ENCODE assay signal across 9 cellular contexts in the genomic region with DNA sequence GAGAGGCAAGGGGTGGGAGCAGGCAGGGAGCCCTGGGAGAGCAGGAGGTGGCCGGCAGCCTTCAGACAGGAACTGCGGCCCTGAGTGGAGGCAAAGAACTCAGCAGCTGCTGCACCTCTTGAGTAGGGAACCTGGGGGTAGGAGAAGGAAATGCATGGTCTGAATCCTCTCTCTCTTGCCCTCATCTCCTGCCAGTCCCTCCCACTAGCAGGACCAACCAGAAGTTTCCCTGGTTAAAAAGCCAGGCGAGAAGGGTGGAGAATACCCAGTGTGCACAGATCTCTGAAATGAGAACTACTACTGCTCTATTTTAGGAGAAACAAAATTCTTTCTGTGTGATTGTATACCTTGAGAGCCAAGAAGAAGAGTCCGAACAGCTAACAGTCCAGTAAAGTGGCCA. TPM values are rescaled to one million over a fixed set of nuclear protein-coding genes. Genes with fewer than 3 reads are reported as not detected.
DNase-seq lines count a peak whose midpoint lies in the region; ATAC-seq, FAIRE-seq and TF ChIP-seq lines count a peak whose summit lies in the region.
"Had no signal": no experiment of that assay in that cellular context is flagged by ENCODE, and none has a peak within 500 bp of the region (broad histone marks: within the 10 kb centered on the region; RNA-seq: fewer than 3 reads in every experiment).

No MANE protein-coding gene starts in this region.

- H3K4me1 Mint-ChIP-seq in activated CD4-positive, alpha-beta T cell treated with anti-CD3 and anti-CD28 coated beads, Interleukin-2, amount 10 ng/mL, durations not matched to agents 24 days and 14 days: peaks cover 33% of the 10 kb centered on the region

- no peaks in the 10 kb centered on the region for H3K27me3 ChIP-seq in HepG2 (ENCODE audit: control insufficient read depth in 1 of 2, insufficient read depth in 2 of 2, low read length in 2 of 2)
- no peaks in the 10 kb centered on the region for H3K27me3 ChIP-seq in upper lobe of right lung

- H3K4me3 Mint-ChIP-seq in activated CD4-positive, alpha-beta T cell treated with anti-CD3 and anti-CD28 coated beads, Interleukin-2, amount 10 ng/mL, durations not matched to agents 24 days and 14 days: no peak overlapping the region

- H3K36me3 ChIP-seq in HepG2 (replicated peaks in 1 of 2; ENCODE audit: control insufficient read depth in 1 of 2, insufficient read depth in 2 of 2, low read length in 2 of 2): peaks cover 3 to 14% of the 10 kb centered on the region in 2 experiments; a peak in 4 of 5 replicates
- H3K36me3 ChIP-seq in upper lobe of right lung: peaks cover 17% of the 10 kb centered on the region

- H3K9ac ChIP-seq in HepG2 (ENCODE audit: insufficient read depth, low read depth, low read length): no peak overlapping the region

- H3K4me2 ChIP-seq in HepG2 (ENCODE audit: low read depth, low read length): no peak overlapping the region

- H3K4me1 ChIP-seq in HepG2 (ENCODE audit: insufficient read depth, low read length): peaks cover 9% of the 10 kb centered on the region; the same call in 1 of the 2 replicates
- H3K4me1 ChIP-seq in upper lobe of right lung: peaks cover 25% of the 10 kb centered on the region

- no peak for TF ChIP-seq POLR2A in HepG2 (IDR thresholded peaks at IDR 0.05; ENCODE audit: insufficient read depth in 1 of 2, low read depth in 2 of 2, low read length in 2 of 2)

- WGBS in HepG2 (ENCODE audit: low lambda C conversion rate): 96% methylated on average over 4 of the region's 4 CpGs

- H3K27ac ChIP-seq in HepG2 (ENCODE audit: extremely low read length, insufficient read depth, low read length): no peak overlapping the region
- peak overlapping the region; percentile 71 for H3K27ac ChIP-seq in upper lobe of right lung
- H3K27ac ChIP-seq: 22Rv1 had no signal

- no peaks in the 10 kb centered on the region; the same call in 1 of the 2 replicates for H4K20me1 ChIP-seq in HepG2 (ENCODE audit: insufficient read depth, low read length)

- FAIRE-seq in HepG2 (lab: Jason Lieb, UNC): no peak

- H3K27ac Mint-ChIP-seq in activated CD4-positive, alpha-beta T cell treated with anti-CD3 and anti-CD28 coated beads, Interleukin-2, amount 10 ng/mL, durations not matched to agents 24 days and 14 days: no peak overlapping the region

- no TSS peak for BruUV-seq in HepG2 (replicated peaks; lab: Mats Ljungman, UMichigan)

- no peak overlapping the region for H2AFZ ChIP-seq in HepG2 (ENCODE audit: low read length)

- H3K4me3 ChIP-seq in HepG2 (replicated peaks in 1 of 3; ENCODE audit: insufficient read depth in 1 of 3, low read depth in 2 of 3, low read length in 3 of 3) (no peak overlapping the region), upper lobe of right lung (no peak overlapping the region)

- DNase-seq in DMS 273 (lab: John Stamatoyannopoulos, UW; ENCODE audit: unreplicated experiment): peak; percentile 60
- no peak for DNase-seq in DMS 273 treated with DMSO at 0.1 percent for 48 hours (lab: John Stamatoyannopoulos, UW)
- DNase-seq in cerebellar cortex (ENCODE audit: low spot score): peak; percentile 53
- no peak for DNase-seq in HepG2 (ENCODE audit: low spot score)
- DNase-seq in upper lobe of right lung: no peak
- DNase-seq in activated CD4-positive, alpha-beta T cell treated with anti-CD3 and anti-CD28 coated beads for 4 hours: no peak
- no peak for DNase-seq in activated CD4-positive, alpha-beta T cell treated with anti-CD3 and anti-CD28 coated beads, Interleukin-2, amount 10 ng/mL, durations not matched to agents 24 days and 14 days

- TF ChIP-seq CTCF in HepG2 (CRISPR knock-in tag; IDR thresholded peaks at IDR 0.05): no peak
- TF ChIP-seq CTCF in upper lobe of right lung (IDR thresholded peaks at IDR 0.05): no peak

- intact Hi-C loops in HepG2 (cut with micrococcal nuclease; ENCODE audit: unreplicated experiment) (loop anchor here (2.0 kb wide), 1 partner anchor 52 kb away; no protein-coding TSS in a partner anchor), upper lobe of right lung (cut with DNase I) (loop anchor here (10.0 kb wide), 1 partner anchor 144 kb away; no protein-coding TSS in a partner anchor)
- intact Hi-C loops in activated CD4-positive, alpha-beta T cell treated with anti-CD3 and anti-CD28 coated beads, Interleukin-2, amount 10 ng/mL, durations not matched to agents 24 days and 14 days (cut with micrococcal nuclease): loop anchor here (2.0 kb wide), 1 partner anchor 264 kb away; no protein-coding TSS in a partner anchor

- no peaks in the 10 kb centered on the region for H3K9me3 Mint-ChIP-seq in activated CD4-positive, alpha-beta T cell treated with anti-CD3 and anti-CD28 coated beads, Interleukin-2, amount 10 ng/mL, durations not matched to agents 24 days and 14 days

- peaks cover 19% of the 10 kb centered on the region for H3K36me3 Mint-ChIP-seq in activated CD4-positive, alpha-beta T cell treated with anti-CD3 and anti-CD28 coated beads, Interleukin-2, amount 10 ng/mL, durations not matched to agents 24 days and 14 days (ENCODE audit: low read depth)

- no peak for TF ChIP-seq EP300 in HepG2 (IDR thresholded peaks at IDR 0.05; ENCODE audit: low read depth in 2 of 2, low read length in 2 of 2)
- no peak for TF ChIP-seq EP300 in HepG2 (CRISPR knock-in tag; IDR thresholded peaks at IDR 0.05; ENCODE audit: borderline replicate concordance)

- POLR2A ChIA-PET in HepG2 (lab: Yijun Ruan, JAX): interaction anchor here (0.8 to 2.2 kb wide), 9 partner anchors 25 to 200 kb away, joined by 3 to 68 read pairs (median 5); partner anchors contain the start of genes SERPINB1, SERPINB9 and WRNIP1

- CTCF ChIA-PET in HepG2 (lab: Yijun Ruan, JAX; ENCODE audit: low intra/inter-chr PET ratio, low total read pairs): interaction anchor here (1.4 to 3.3 kb wide), 6 partner anchors 51 to 198 kb away, joined by 7 to 57 read pairs (median 12); partner anchors contain the start of gene SERPINB1

- H3K79me2 ChIP-seq in HepG2 (ENCODE audit: insufficient read depth, low read length): no peaks in the 10 kb centered on the region

- no peaks in the 10 kb centered on the region for H3K9me3 ChIP-seq in HepG2 (ENCODE audit: low read length)
- no peaks in the 10 kb centered on the region for H3K9me3 ChIP-seq in upper lobe of right lung

- no peaks in the 10 kb centered on the region for H3K27me3 Mint-ChIP-seq in activated CD4-positive, alpha-beta T cell treated with anti-CD3 and anti-CD28 coated beads, Interleukin-2, amount 10 ng/mL, durations not matched to agents 24 days and 14 days

- TF ChIP-seq RAD21 in HepG2 (CRISPR knock-in tag; IDR thresholded peaks at IDR 0.05): no peak

- in situ Hi-C loops in HepG2 (cut with HindIII; ENCODE audit: extremely low pct_ligation_motif_present, low pct_unique_long_range_greater_than_20kb): loop anchor here (5.0 kb wide), 1 partner anchor 122 kb away; no protein-coding TSS in a partner anchor

- peak; percentile 62 for ATAC-seq in HepG2
- ATAC-seq in upper lobe of right lung: peak; percentile 23
- ATAC-seq in GM19463 (IDR thresholded peaks at IDR 0.05; ENCODE audit: unreplicated experiment): no peak

RNA-seq across cellular contexts. Expression of gene WRNIP1, which starts 25.4 kb away (rescaled TPM):
- total RNA-seq in HepG2 (2016; rRNA removed; fragmentation: Illumina TruSeq; extraction: Trizol): 88.9 and 90.3 TPM in 2 replicates
- total RNA-seq in HepG2 (2016; cell fraction: cytosol; rRNA removed; fragmentation: Illumina TruSeq; extraction: Trizol; ENCODE audit: low read depth): 14.5 and 15.0 TPM in 2 replicates
- 82.7 and 90.1 TPM in 2 replicates for total RNA-seq in HepG2 (2016; cell fraction: insoluble cytoplasmic fraction; rRNA removed; fragmentation: Illumina TruSeq; extraction: Trizol)
- total RNA-seq in HepG2 (2016; cell fraction: membrane; rRNA removed; fragmentation: Illumina TruSeq; extraction: Trizol): 49.2 and 50.7 TPM in 2 replicates
- total RNA-seq in HepG2 (2016; cell fraction: nucleus; rRNA removed; fragmentation: Illumina TruSeq; extraction: Trizol): 48.4 and 54.7 TPM in 2 replicates
- polyA plus RNA-seq in HepG2 (2011; rRNA removed): 73.4 and 77.7 TPM in 2 replicates
- 83.3 and 106 TPM in 2 replicates for polyA plus RNA-seq in HepG2 (2011; cell fraction: cytosol; rRNA removed)
- 69.3 and 70.9 TPM in 2 replicates for polyA plus RNA-seq in HepG2 (2011; cell fraction: nucleus; rRNA removed)
- 57.7 and 65.4 TPM in 2 replicates for polyA plus RNA-seq in HepG2 (2012)
- 15.1 and 16.9 TPM in 2 replicates for polyA plus RNA-seq in HepG2 (2016; cell fraction: cytosol; fragmentation: Illumina TruSeq; extraction: Trizol; ENCODE audit: low read depth)
- 96.1 and 98.5 TPM in 2 replicates for polyA plus RNA-seq in HepG2 (2016; cell fraction: insoluble cytoplasmic fraction; fragmentation: Illumina TruSeq; extraction: Trizol; ENCODE audit: low read depth)
- polyA plus RNA-seq in HepG2 (2016; cell fraction: membrane; fragmentation: Illumina TruSeq; extraction: Trizol; ENCODE audit: low read depth): 36.1 and 39.8 TPM in 2 replicates
- 90.6 and 97.4 TPM in 2 replicates for polyA plus RNA-seq in HepG2 (2016; cell fraction: nucleus; fragmentation: Illumina TruSeq; extraction: Trizol; ENCODE audit: insufficient read depth, low read depth)
- 73.1 and 84.7 TPM in 2 replicates for polyA minus RNA-seq in HepG2 (2011; rRNA and poly(A)+ RNA removed; ENCODE audit: low replicate concordance)
- 32.4 and 32.5 TPM in 2 replicates for polyA minus RNA-seq in HepG2 (2011; cell fraction: cytosol; rRNA and poly(A)+ RNA removed)
- polyA minus RNA-seq in HepG2 (2011; cell fraction: nucleus; rRNA and poly(A)+ RNA removed): 39.9 and 43.4 TPM in 2 replicates
- 42.9 TPM for total RNA-seq in upper lobe of right lung
- 49.3 and 50.5 TPM in 2 replicates for total RNA-seq in activated CD4-positive, alpha-beta T cell treated with anti-CD3 and anti-CD28 coated beads, Interleukin-2, amount 10 ng/mL, durations not matched to agents 24 days and 14 days

RNA-seq across cellular contexts. Expression of gene MYLK4, which starts 39.9 kb away (rescaled TPM):
- 0.15 and 0.29 TPM in 2 replicates for total RNA-seq in HepG2 (2016; rRNA removed; fragmentation: Illumina TruSeq; extraction: Trizol)
- total RNA-seq in HepG2 (2016; cell fraction: cytosol; rRNA removed; fragmentation: Illumina TruSeq; extraction: Trizol; ENCODE audit: low read depth): 0.09 and 0.10 TPM in 2 replicates
- total RNA-seq in HepG2 (2016; cell fraction: insoluble cytoplasmic fraction; rRNA removed; fragmentation: Illumina TruSeq; extraction: Trizol): 0.16 and 0.32 TPM in 2 replicates
- total RNA-seq in HepG2 (2016; cell fraction: membrane; rRNA removed; fragmentation: Illumina TruSeq; extraction: Trizol): 0.03 and 0.10 TPM in 2 replicates
- 0.31 and 0.34 TPM in 2 replicates for total RNA-seq in HepG2 (2016; cell fraction: nucleus; rRNA removed; fragmentation: Illumina TruSeq; extraction: Trizol)
- polyA plus RNA-seq in HepG2 (2011; rRNA removed): 0.26 and 0.46 TPM in 2 replicates
- polyA plus RNA-seq in HepG2 (2011; cell fraction: cytosol; rRNA removed): 0.07 and 0.17 TPM in 2 replicates
- polyA plus RNA-seq in HepG2 (2011; cell fraction: nucleus; rRNA removed): 1.3 and 2.2 TPM in 2 replicates
- polyA plus RNA-seq in HepG2 (2012): 0.49 and 0.50 TPM in 2 replicates
- 0.02 TPM in 1 of 2 replicates, not detected in the other for polyA plus RNA-seq in HepG2 (2016; cell fraction: cytosol; fragmentation: Illumina TruSeq; extraction: Trizol; ENCODE audit: low read depth)
- 0.11 and 0.14 TPM in 2 replicates for polyA plus RNA-seq in HepG2 (2016; cell fraction: insoluble cytoplasmic fraction; fragmentation: Illumina TruSeq; extraction: Trizol; ENCODE audit: low read depth)
- polyA plus RNA-seq in HepG2 (2016; cell fraction: membrane; fragmentation: Illumina TruSeq; extraction: Trizol; ENCODE audit: low read depth): 0.06 and 0.08 TPM in 2 replicates
- polyA plus RNA-seq in HepG2 (2016; cell fraction: nucleus; fragmentation: Illumina TruSeq; extraction: Trizol; ENCODE audit: insufficient read depth, low read depth): 0.44 and 0.70 TPM in 2 replicates
- polyA minus RNA-seq in HepG2 (2011; rRNA and poly(A)+ RNA removed; ENCODE audit: low replicate concordance): 0.10 and 0.33 TPM in 2 replicates
- polyA minus RNA-seq in HepG2 (2011; cell fraction: cytosol; rRNA and poly(A)+ RNA removed): 0.09 TPM in 1 of 2 replicates, not detected in the other
- polyA minus RNA-seq in HepG2 (2011; cell fraction: nucleus; rRNA and poly(A)+ RNA removed): 0.64 and 0.87 TPM in 2 replicates
- 0.84 TPM for total RNA-seq in upper lobe of right lung
- total RNA-seq in activated CD4-positive, alpha-beta T cell treated with anti-CD3 and anti-CD28 coated beads, Interleukin-2, amount 10 ng/mL, durations not matched to agents 24 days and 14 days: 0.07 and 0.14 TPM in 2 replicates

RNA-seq across cellular contexts. Expression of gene SERPINB1, which starts 51.1 kb away (rescaled TPM):
- total RNA-seq in HepG2 (2016; rRNA removed; fragmentation: Illumina TruSeq; extraction: Trizol): 41.4 and 60.1 TPM in 2 replicates
- total RNA-seq in HepG2 (2016; cell fraction: cytosol; rRNA removed; fragmentation: Illumina TruSeq; extraction: Trizol; ENCODE audit: low read depth): 22.9 and 24.8 TPM in 2 replicates
- total RNA-seq in HepG2 (2016; cell fraction: insoluble cytoplasmic fraction; rRNA removed; fragmentation: Illumina TruSeq; extraction: Trizol): 40.1 and 52.3 TPM in 2 replicates
- total RNA-seq in HepG2 (2016; cell fraction: membrane; rRNA removed; fragmentation: Illumina TruSeq; extraction: Trizol): 38.4 and 42.1 TPM in 2 replicates
- 23.4 and 26.0 TPM in 2 replicates for total RNA-seq in HepG2 (2016; cell fraction: nucleus; rRNA removed; fragmentation: Illumina TruSeq; extraction: Trizol)
- polyA plus RNA-seq in HepG2 (2011; rRNA removed): 48.7 and 60.5 TPM in 2 replicates
- polyA plus RNA-seq in HepG2 (2011; cell fraction: cytosol; rRNA removed): 35.1 and 50.0 TPM in 2 replicates
- polyA plus RNA-seq in HepG2 (2011; cell fraction: nucleus; rRNA removed): 16.6 and 20.7 TPM in 2 replicates
- 55.8 and 68.9 TPM in 2 replicates for polyA plus RNA-seq in HepG2 (2012)
- 37.2 and 40.1 TPM in 2 replicates for polyA plus RNA-seq in HepG2 (2016; cell fraction: cytosol; fragmentation: Illumina TruSeq; extraction: Trizol; ENCODE audit: low read depth)
- 67.5 and 71.1 TPM in 2 replicates for polyA plus RNA-seq in HepG2 (2016; cell fraction: insoluble cytoplasmic fraction; fragmentation: Illumina TruSeq; extraction: Trizol; ENCODE audit: low read depth)
- 42.6 and 44.3 TPM in 2 replicates for polyA plus RNA-seq in HepG2 (2016; cell fraction: membrane; fragmentation: Illumina TruSeq; extraction: Trizol; ENCODE audit: low read depth)
- polyA plus RNA-seq in HepG2 (2016; cell fraction: nucleus; fragmentation: Illumina TruSeq; extraction: Trizol; ENCODE audit: insufficient read depth, low read depth): 39.9 and 41.4 TPM in 2 replicates
- polyA minus RNA-seq in HepG2 (2011; rRNA and poly(A)+ RNA removed; ENCODE audit: low replicate concordance): 29.1 and 31.0 TPM in 2 replicates
- 46.4 and 51.7 TPM in 2 replicates for polyA minus RNA-seq in HepG2 (2011; cell fraction: cytosol; rRNA and poly(A)+ RNA removed)
- 32.6 and 44.3 TPM in 2 replicates for polyA minus RNA-seq in HepG2 (2011; cell fraction: nucleus; rRNA and poly(A)+ RNA removed)
- total RNA-seq in upper lobe of right lung: 101 TPM
- total RNA-seq in activated CD4-positive, alpha-beta T cell treated with anti-CD3 and anti-CD28 coated beads, Interleukin-2, amount 10 ng/mL, durations not matched to agents 24 days and 14 days: 76.1 and 79.9 TPM in 2 replicates

Comparison
In these comparisons a context has a peak if more than half of its experiments do, and no peak if none do; other contexts are left out.
1. DNase-seq: peak in DMS 273 (single experiment) and cerebellar cortex (single experiment); none in DMS 273 treated with DMSO at 0.1 percent for 48 hours (single experiment), HepG2 (single experiment), upper lobe of right lung (single experiment), activated CD4-positive, alpha-beta T cell treated with anti-CD3 and anti-CD28 coated beads for 4 hours (0 of 2) and activated CD4-positive, alpha-beta T cell treated with anti-CD3 and anti-CD28 coated beads, Interleukin-2, amount 10 ng/mL, durations not matched to agents 24 days and 14 days (single experiment).